Comparison of ENCODE assay signal across 11 cellular contexts in the genomic region with DNA sequence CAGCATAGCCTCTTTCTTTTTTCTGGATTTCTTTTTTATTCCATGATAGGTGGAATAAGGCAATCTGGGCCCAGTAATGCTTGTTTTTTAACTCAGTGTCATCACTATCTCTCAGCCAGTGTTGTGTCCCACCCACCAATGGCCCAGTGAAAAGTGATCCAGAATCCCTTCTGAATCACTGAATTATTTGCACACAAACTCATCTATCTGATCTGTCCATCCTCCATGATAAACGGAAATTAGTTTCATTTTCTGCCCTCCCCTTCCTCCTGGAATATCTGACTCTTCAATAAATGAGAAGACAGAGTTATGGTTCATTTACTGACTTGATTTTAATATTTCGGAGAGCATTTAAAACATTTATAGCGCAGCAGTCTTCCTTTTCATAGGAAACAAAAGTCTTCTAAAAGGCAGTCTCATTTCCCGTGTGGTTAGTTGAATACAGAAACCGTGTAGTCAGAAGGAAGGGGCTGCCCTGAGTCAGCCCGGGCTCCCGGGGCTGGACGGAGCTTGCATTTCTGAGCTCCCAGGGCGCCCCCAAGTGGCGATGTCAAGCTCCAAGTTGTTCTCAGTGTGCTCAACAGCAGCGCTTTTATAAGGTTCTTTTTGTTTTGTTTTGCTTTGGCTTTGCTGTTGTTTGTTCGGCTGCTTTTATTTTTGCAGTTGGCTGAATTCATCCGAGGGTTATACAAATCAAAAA. TPM values are rescaled to one million over a fixed set of nuclear protein-coding genes. Genes with fewer than 3 reads are reported as not detected.
DNase-seq lines count a peak whose midpoint lies in the region; ATAC-seq, FAIRE-seq and TF ChIP-seq lines count a peak whose summit lies in the region.
"Not testable (repeated sequence)": the region's sequence is repeated elsewhere in the genome, so short reads cannot be mapped to it uniquely, and the experiment has no call there.
"Had no signal": no experiment of that assay in that cellular context is flagged by ENCODE, and none has a peak within 500 bp of the region (broad histone marks: within the 10 kb centered on the region; RNA-seq: fewer than 3 reads in every experiment).

No MANE protein-coding gene starts in this region.

- POLR2A ChIA-PET in WTC11 (lab: Charles Lee); HepG2 (lab: Yijun Ruan, JAX): not testable (repeated sequence)

- H4K20me1 ChIP-seq in HepG2 (ENCODE audit: insufficient read depth, low read length), result not testable (repeated sequence)

- not testable (repeated sequence) for H3K9ac ChIP-seq in HepG2 (ENCODE audit: insufficient read depth, low read depth, low read length)

- FAIRE-seq in D721Med (lab: Jason Lieb, UNC), result not testable (repeated sequence)
- FAIRE-seq in HepG2 (lab: Jason Lieb, UNC), result peak; percentile 21

- BruUV-seq in HepG2 (replicated peaks; lab: Mats Ljungman, UMichigan), result not testable (repeated sequence)

- intact Hi-C loops in adrenal gland (cut with DNase I); HepG2 (cut with micrococcal nuclease; ENCODE audit: unreplicated experiment): not testable (repeated sequence)

- TF ChIP-seq CTCF in D721Med (IDR thresholded peaks at IDR 0.05; ENCODE audit: insufficient read depth, missing control alignments) (peak; percentile 21), adrenal gland (IDR thresholded peaks at IDR 0.05) (peak in 1 of 6 experiments; percentile 8)
- TF ChIP-seq CTCF in WTC11 (IDR thresholded peaks at IDR 0.05); HepG2 (CRISPR knock-in tag; IDR thresholded peaks at IDR 0.05): not testable (repeated sequence)

- in situ Hi-C loops in HepG2 (cut with HindIII; ENCODE audit: extremely low pct_ligation_motif_present, low pct_unique_long_range_greater_than_20kb), result not testable (repeated sequence)

- not testable (repeated sequence) for H3K27me3 ChIP-seq in adrenal gland; HepG2 (ENCODE audit: control insufficient read depth in 1 of 2, insufficient read depth in 2 of 2, low read length in 2 of 2)

- not testable (repeated sequence) for H3K79me2 ChIP-seq in HepG2 (ENCODE audit: insufficient read depth, low read length)

- not testable (repeated sequence) for H3K27ac ChIP-seq in adrenal gland; HepG2 (ENCODE audit: extremely low read length, insufficient read depth, low read length)

- TF ChIP-seq POLR2A in adrenal gland (IDR thresholded peaks at IDR 0.05); HepG2 (IDR thresholded peaks at IDR 0.05; ENCODE audit: insufficient read depth in 1 of 2, low read depth in 2 of 2, low read length in 2 of 2): not testable (repeated sequence)

- DNase-seq in D721Med (ENCODE audit: insufficient read length, low spot score); HepG2 (ENCODE audit: low spot score); stimulated activated effector memory CD8-positive, alpha-beta T cell treated with anti-CD3 and anti-CD28 coated beads, Interleukin-12 subunit alpha, Interleukin-12 subunit beta, amount 100 ng/mL, for 72 hours (ENCODE audit: low spot score in 2 of 2): not testable (repeated sequence)
- DNase-seq in WTC11 (ENCODE audit: low spot score), result peak; percentile 17
- peak in 4 of 7 donors; percentile 54 to 70 (median 62) for DNase-seq in adrenal gland

- TF ChIP-seq EP300 in HepG2 (IDR thresholded peaks at IDR 0.05; ENCODE audit: low read depth in 2 of 2, low read length in 2 of 2); HepG2 (CRISPR knock-in tag; IDR thresholded peaks at IDR 0.05; ENCODE audit: borderline replicate concordance): not testable (repeated sequence)

- H3K4me2 ChIP-seq in HepG2 (ENCODE audit: low read depth, low read length), result not testable (repeated sequence)

- H2AFZ ChIP-seq in HepG2 (ENCODE audit: low read length), result not testable (repeated sequence)

- H3K4me3 Mint-ChIP-seq in WTC11; stimulated activated effector memory CD8-positive, alpha-beta T cell treated with anti-CD3 and anti-CD28 coated beads, Interleukin-12 subunit alpha, Interleukin-12 subunit beta, amount 100 ng/mL, for 72 hours: not testable (repeated sequence)

- WGBS in adrenal gland, 4 donors, result 1 to 21% (median 4%) methylated on average over 2 to 6 of the region's 13 CpGs; no CpG with 5 or more reads in 1 of the 4 donors
- WGBS in HepG2 (ENCODE audit: low lambda C conversion rate), result 0% methylated on average over 2 of the region's 13 CpGs

- H3K9me3 ChIP-seq in adrenal gland (replicated peaks in 1 of 3); HepG2 (ENCODE audit: low read length): not testable (repeated sequence)

- not testable (repeated sequence) for H3K4me3 ChIP-seq in adrenal gland; HepG2 (replicated peaks in 1 of 3; ENCODE audit: insufficient read depth in 1 of 3, low read depth in 2 of 3, low read length in 3 of 3)

- H3K4me1 Mint-ChIP-seq in WTC11; stimulated activated effector memory CD8-positive, alpha-beta T cell treated with anti-CD3 and anti-CD28 coated beads, Interleukin-12 subunit alpha, Interleukin-12 subunit beta, amount 100 ng/mL, for 72 hours: not testable (repeated sequence)

- H3K4me1 ChIP-seq in adrenal gland (replicated peaks in 1 of 2); HepG2 (ENCODE audit: insufficient read depth, low read length): not testable (repeated sequence)

- H3K27ac Mint-ChIP-seq in WTC11; stimulated activated effector memory CD8-positive, alpha-beta T cell treated with anti-CD3 and anti-CD28 coated beads, Interleukin-12 subunit alpha, Interleukin-12 subunit beta, amount 100 ng/mL, for 72 hours: not testable (repeated sequence)

- not testable (repeated sequence) for TF ChIP-seq RAD21 in HepG2 (CRISPR knock-in tag; IDR thresholded peaks at IDR 0.05)

- not testable (repeated sequence) for H3K36me3 ChIP-seq in adrenal gland (replicated peaks in 1 of 2); HepG2 (replicated peaks in 1 of 2; ENCODE audit: control insufficient read depth in 1 of 2, insufficient read depth in 2 of 2, low read length in 2 of 2)

- ATAC-seq in GM19324 (IDR thresholded peaks at IDR 0.05; ENCODE audit: low FRiP score, unreplicated experiment), result peak; percentile 73
- ATAC-seq in HG02623 (IDR thresholded peaks at IDR 0.05; ENCODE audit: unreplicated experiment), result peak; percentile 68
- ATAC-seq in HG03432 (IDR thresholded peaks at IDR 0.05; ENCODE audit: unreplicated experiment), result peak; percentile 82
- peak; percentile 80 for ATAC-seq in WTC11
- peak; percentile 90 for ATAC-seq in HepG2
- ATAC-seq in stimulated activated effector memory CD8-positive, alpha-beta T cell treated with anti-CD3 and anti-CD28 coated beads, Interleukin-12 subunit alpha, Interleukin-12 subunit beta, amount 100 ng/mL, for 72 hours, result peak; percentile 99

- not testable (repeated sequence) for H3K27me3 Mint-ChIP-seq in WTC11 (ENCODE audit: low read depth)

- peaks cover 20% of the 10 kb centered on the region for H3K36me3 Mint-ChIP-seq in WTC11
- not testable (repeated sequence) for H3K36me3 Mint-ChIP-seq in stimulated activated effector memory CD8-positive, alpha-beta T cell treated with anti-CD3 and anti-CD28 coated beads, Interleukin-12 subunit alpha, Interleukin-12 subunit beta, amount 100 ng/mL, for 72 hours

- CTCF ChIA-PET in WTC11 (lab: Charles Lee); HepG2 (lab: Yijun Ruan, JAX; ENCODE audit: low intra/inter-chr PET ratio, low total read pairs): not testable (repeated sequence)

- H3K9me3 Mint-ChIP-seq in WTC11, result peaks cover 25% of the 10 kb centered on the region
- H3K9me3 Mint-ChIP-seq in stimulated activated effector memory CD8-positive, alpha-beta T cell treated with anti-CD3 and anti-CD28 coated beads, Interleukin-12 subunit alpha, Interleukin-12 subunit beta, amount 100 ng/mL, for 72 hours, result not testable (repeated sequence)

TF ChIP-seq in HepG2, 621 proteins besides CTCF, POLR2A, EP300 and RAD21:
- peak; percentile 43 for TF ChIP-seq STAG1 (CRISPR knock-in tag; IDR thresholded peaks at IDR 0.05)

RNA-seq across cellular contexts. Expression of a gene that starts 12.6 kb away (rescaled TPM):
- 0.07 TPM in 1 of 3 replicates, not detected in the others for total RNA-seq in WTC11 (2021)
- total RNA-seq in adrenal gland, result 10 to 100 TPM in 2 of 8 donors, 1 to 10 TPM in 3, under 1 TPM in 3; 0.39 to 12.4 (median 3.1) TPM
- 10 to 100 TPM in 1 of 3 donors, 1 to 10 TPM in 2; 1.3 to 13.1 (median 8.0) TPM for polyA plus RNA-seq in adrenal gland
- total RNA-seq in HepG2 (2016; rRNA removed; fragmentation: Illumina TruSeq; extraction: Trizol), result not detected in 2 replicates
- not detected in 2 replicates for total RNA-seq in HepG2 (2016; cell fraction: cytosol; rRNA removed; fragmentation: Illumina TruSeq; extraction: Trizol; ENCODE audit: low read depth)
- not detected in 2 replicates for total RNA-seq in HepG2 (2016; cell fraction: insoluble cytoplasmic fraction; rRNA removed; fragmentation: Illumina TruSeq; extraction: Trizol)
- not detected in 2 replicates for total RNA-seq in HepG2 (2016; cell fraction: membrane; rRNA removed; fragmentation: Illumina TruSeq; extraction: Trizol)
- not detected in 2 replicates for total RNA-seq in HepG2 (2016; cell fraction: nucleus; rRNA removed; fragmentation: Illumina TruSeq; extraction: Trizol)
- not detected in 2 replicates for polyA plus RNA-seq in HepG2 (2011; rRNA removed)
- polyA plus RNA-seq in HepG2 (2011; cell fraction: cytosol; rRNA removed), result not detected in 2 replicates
- not detected in 2 replicates for polyA plus RNA-seq in HepG2 (2011; cell fraction: nucleus; rRNA removed)
- polyA plus RNA-seq in HepG2 (2012), result not detected in 2 replicates
- not detected in 2 replicates for polyA plus RNA-seq in HepG2 (2016; cell fraction: cytosol; fragmentation: Illumina TruSeq; extraction: Trizol; ENCODE audit: low read depth)
- not detected in 2 replicates for polyA plus RNA-seq in HepG2 (2016; cell fraction: insoluble cytoplasmic fraction; fragmentation: Illumina TruSeq; extraction: Trizol; ENCODE audit: low read depth)
- polyA plus RNA-seq in HepG2 (2016; cell fraction: membrane; fragmentation: Illumina TruSeq; extraction: Trizol; ENCODE audit: low read depth), result not detected in 2 replicates
- polyA plus RNA-seq in HepG2 (2016; cell fraction: nucleus; fragmentation: Illumina TruSeq; extraction: Trizol; ENCODE audit: insufficient read depth, low read depth), result not detected in 2 replicates
- polyA minus RNA-seq in HepG2 (2011; rRNA and poly(A)+ RNA removed; ENCODE audit: low replicate concordance), result not detected in 2 replicates
- not detected in 2 replicates for polyA minus RNA-seq in HepG2 (2011; cell fraction: cytosol; rRNA and poly(A)+ RNA removed)
- polyA minus RNA-seq in HepG2 (2011; cell fraction: nucleus; rRNA and poly(A)+ RNA removed), result 0.13 TPM in 1 of 2 replicates, not detected in the other
- total RNA-seq: chondrocyte; lung microvascular endothelial cell; T-helper 2 cell treated with Interferon-gamma antibody and Interleukin-4, amounts not matched to agents 100 ng/mL and 5 ng/mL, for 36 hours had no signal
